ENCODE assay signal across 29 cellular contexts in the genomic region with DNA sequence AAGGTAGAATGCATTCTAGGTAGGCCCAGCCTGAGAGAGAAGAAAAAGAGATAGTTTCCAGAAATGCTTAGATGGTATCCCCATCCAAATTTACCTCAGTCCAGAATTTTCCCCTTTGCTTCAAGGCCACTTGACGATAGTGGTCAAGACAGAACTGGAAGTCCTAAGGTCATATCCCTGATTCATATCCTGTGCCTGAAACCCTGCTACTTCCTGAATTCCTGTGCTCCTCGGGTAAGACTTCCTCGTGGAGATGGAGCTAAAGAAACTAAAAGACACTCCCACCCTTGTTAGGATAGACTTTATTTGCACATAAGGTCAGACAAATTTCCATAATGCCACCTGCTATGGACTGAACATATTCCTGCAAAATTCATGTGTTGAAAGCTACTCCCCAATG.
DNase-seq lines count a peak whose midpoint lies in the region; ATAC-seq, FAIRE-seq and TF ChIP-seq lines count a peak whose summit lies in the region.
"Had no signal": no experiment of that assay in that cellular context is flagged by ENCODE, and none has a peak within 500 bp of the region (broad histone marks: within the 10 kb centered on the region; RNA-seq: fewer than 3 reads in every experiment).

No MANE protein-coding gene starts in this region.

- TF ChIP-seq POLR2A in right lobe of liver (IDR thresholded peaks at IDR 0.05) (no peak), HepG2 (IDR thresholded peaks at IDR 0.05; ENCODE audit: insufficient read depth in 1 of 2, low read depth in 2 of 2, low read length in 2 of 2) (no peak), endothelial cell of umbilical vein (IDR thresholded peaks at IDR 0.05; ENCODE audit: low read depth, low read length) (no peak), Peyer's patch (IDR thresholded peaks at IDR 0.05) (no peak)

- in situ Hi-C loops in HepG2 (cut with HindIII; ENCODE audit: extremely low pct_ligation_motif_present, low pct_unique_long_range_greater_than_20kb), result no loop called here

- DNase-seq in right lobe of liver (no peak), HepG2 (ENCODE audit: low spot score) (no peak), PC-3 (peak; percentile 7), endothelial cell of umbilical vein (ENCODE audit: low read depth, low spot score) (peak; percentile 20), Peyer's patch (no peak), NCI-H2107 treated with DMSO at 0.1 percent for 48 hours (lab: John Stamatoyannopoulos, UW; ENCODE audit: unreplicated experiment) (no peak), NK-92 (lab: John Stamatoyannopoulos, UW; ENCODE audit: unreplicated experiment) (no peak)
- no peak for DNase-seq in activated CD4-positive, alpha-beta T cell treated with anti-CD3 and anti-CD28 coated beads for 48 hours
- DNase-seq: ACHN; BE2C; GF-D8; KG1; NCI-H1048; NCI-H1417 treated with DMSO at 0.1 percent for 48 hours; NCI-H1694 treated with DMSO at 0.1 percent for 48 hours; NCI-H2081; NCI-H2171 treated with DMSO at 0.1 percent for 48 hours; NCI-H524; NCI-H774; NK-92 treated with Interleukin-12 subunit alpha and Interleukin-12 subunit beta, amount 100 ng/mL, for 24 hours; Right ventricle myocardium superior; RPMI8226 had no signal

- H3K9me1 ChIP-seq in endothelial cell of umbilical vein (replicated peaks; ENCODE audit: control insufficient read depth, extremely low read depth, insufficient read depth, low read length), result no peaks in the 10 kb centered on the region

- H3K36me3 ChIP-seq in right lobe of liver, result no peaks in the 10 kb centered on the region
- no peaks in the 10 kb centered on the region for H3K36me3 ChIP-seq in HepG2 (replicated peaks in 1 of 2; ENCODE audit: control insufficient read depth in 1 of 2, insufficient read depth in 2 of 2, low read length in 2 of 2)
- no peaks in the 10 kb centered on the region for H3K36me3 ChIP-seq in PC-3 (ENCODE audit: low read depth, low read length)
- no peaks in the 10 kb centered on the region for H3K36me3 ChIP-seq in endothelial cell of umbilical vein (ENCODE audit: control insufficient read depth in 2 of 2, extremely low read depth in 1 of 2, insufficient read depth in 2 of 2, low read length in 2 of 2)
- H3K36me3 ChIP-seq in Peyer's patch, result no peaks in the 10 kb centered on the region
- H3K36me3 ChIP-seq: BE2C, SJSA1 had no signal

- H3K4me1 ChIP-seq in right lobe of liver, result peaks cover 0 to 18% (median 8%) of the 10 kb centered on the region in 4 donors
- H3K4me1 ChIP-seq in HepG2 (ENCODE audit: insufficient read depth, low read length), result 0 out of 2 replicates have a peak, but pooled peaks cover 6% of the 10 kb centered on the region
- H3K4me1 ChIP-seq in PC-3 (ENCODE audit: insufficient read depth, low read length), result peaks cover 28% of the 10 kb centered on the region
- peaks cover 11% of the 10 kb centered on the region for H3K4me1 ChIP-seq in endothelial cell of umbilical vein (ENCODE audit: control insufficient read depth, extremely low read depth, insufficient read depth, low read length)
- H3K4me1 ChIP-seq in Peyer's patch, result peaks cover 0 to 9% (median 0%) of the 10 kb centered on the region in 4 donors
- H3K4me1 ChIP-seq: SJSA1 had no signal

- no peaks in the 10 kb centered on the region for H3K79me2 ChIP-seq in HepG2 (ENCODE audit: insufficient read depth, low read length)
- H3K79me2 ChIP-seq in PC-3 (ENCODE audit: low read length), result no peaks in the 10 kb centered on the region
- no peaks in the 10 kb centered on the region for H3K79me2 ChIP-seq in endothelial cell of umbilical vein (ENCODE audit: control insufficient read depth, insufficient read depth, low read length)

- no peaks in the 10 kb centered on the region for H3K27me3 ChIP-seq in right lobe of liver
- H3K27me3 ChIP-seq in HepG2 (ENCODE audit: control insufficient read depth in 1 of 2, insufficient read depth in 2 of 2, low read length in 2 of 2), result no peaks in the 10 kb centered on the region; a peak in 1 of 5 replicates
- no peaks in the 10 kb centered on the region for H3K27me3 ChIP-seq in PC-3 (ENCODE audit: low read length)
- no peaks in the 10 kb centered on the region for H3K27me3 ChIP-seq in endothelial cell of umbilical vein (ENCODE audit: control insufficient read depth in 2 of 2, insufficient read depth in 2 of 2, low read length in 2 of 2)
- H3K27me3 ChIP-seq in Peyer's patch, result no peaks in the 10 kb centered on the region
- H3K27me3 ChIP-seq: BE2C, SJSA1 had no signal

- no peak overlapping the region for H3K27ac ChIP-seq in right lobe of liver
- H3K27ac ChIP-seq in HepG2 (ENCODE audit: extremely low read length, insufficient read depth, low read length), result no peak overlapping the region
- H3K27ac ChIP-seq in PC-3 (ENCODE audit: low read length), result no peak overlapping the region
- no peak overlapping the region for H3K27ac ChIP-seq in endothelial cell of umbilical vein (ENCODE audit: insufficient read depth, low read depth, low read length)
- no peak overlapping the region for H3K27ac ChIP-seq in Peyer's patch
- H3K27ac ChIP-seq: 22Rv1, PC-9, SJSA1 had no signal

- H3K4me3 ChIP-seq in right lobe of liver (no peak overlapping the region), HepG2 (replicated peaks in 1 of 3; ENCODE audit: insufficient read depth in 1 of 3, low read depth in 2 of 3, low read length in 3 of 3) (no peak overlapping the region), PC-3 (ENCODE audit: low read length) (no peak overlapping the region), endothelial cell of umbilical vein (replicated peaks in 1 of 3; ENCODE audit: insufficient read depth in 1 of 3, low read depth in 1 of 3, low read length in 3 of 3) (no peak overlapping the region), Peyer's patch (no peak overlapping the region)
- H3K4me3 ChIP-seq: PC-9, SJSA1 had no signal

- TF ChIP-seq EP300 in HepG2 (IDR thresholded peaks at IDR 0.05; ENCODE audit: low read depth in 2 of 2, low read length in 2 of 2) (no peak), HepG2 (CRISPR knock-in tag; IDR thresholded peaks at IDR 0.05; ENCODE audit: borderline replicate concordance) (no peak)

- no peak for TF ChIP-seq RAD21 in HepG2 (CRISPR knock-in tag; IDR thresholded peaks at IDR 0.05)

- BruUV-seq in HepG2 (replicated peaks; lab: Mats Ljungman, UMichigan) (no TSS peak), PC-3 (replicated peaks; lab: Mats Ljungman, UMichigan) (no TSS peak), endothelial cell of umbilical vein (replicated peaks; lab: Mats Ljungman, UMichigan) (no TSS peak)

- no peak overlapping the region for H3K4me2 ChIP-seq in HepG2 (ENCODE audit: low read depth, low read length)
- no peak overlapping the region for H3K4me2 ChIP-seq in PC-3 (ENCODE audit: low read length)
- peak overlapping the region; percentile 39 for H3K4me2 ChIP-seq in endothelial cell of umbilical vein (ENCODE audit: insufficient read depth, low read length)
- H3K4me2 ChIP-seq: PC-9 had no signal

- H4K20me1 ChIP-seq in HepG2 (ENCODE audit: insufficient read depth, low read length) (no peaks in the 10 kb centered on the region), PC-3 (ENCODE audit: low read length) (no peaks in the 10 kb centered on the region), endothelial cell of umbilical vein (replicated peaks; ENCODE audit: control insufficient read depth, extremely low read depth, insufficient read depth, low read length) (no peaks in the 10 kb centered on the region)

- H3K9me3 ChIP-seq in right lobe of liver (no peaks in the 10 kb centered on the region), HepG2 (ENCODE audit: low read length) (no peaks in the 10 kb centered on the region), PC-3 (ENCODE audit: low read length) (no peaks in the 10 kb centered on the region), endothelial cell of umbilical vein (replicated peaks; ENCODE audit: control insufficient read depth, insufficient read depth, low read length) (no peaks in the 10 kb centered on the region), Peyer's patch (no peaks in the 10 kb centered on the region)
- H3K9me3 ChIP-seq: BE2C, SJSA1 had no signal

- POLR2A ChIA-PET in HepG2 (lab: Yijun Ruan, JAX), result no interaction called here
- POLR2A ChIA-PET in PC-3 (lab: Charles Lee; ENCODE audit: unreplicated experiment), result no interaction called here
- POLR2A ChIA-PET in endothelial cell of umbilical vein (lab: Charles Lee), result no interaction called here

- 57% methylated on average over 3 of the region's 3 CpGs for WGBS in right lobe of liver (ENCODE audit: insufficient coverage, low coverage, low lambda C conversion rate, missing lambda C conversion rate)
- 17% methylated on average over 3 of the region's 3 CpGs for WGBS in HepG2 (ENCODE audit: low lambda C conversion rate)

- no peak for FAIRE-seq in HepG2 (lab: Jason Lieb, UNC)
- peak; percentile 82 for FAIRE-seq in endothelial cell of umbilical vein (lab: Jason Lieb, UNC)
- FAIRE-seq: D721Med, GM12891, GM19239, HTR-8/SVneo had no signal

- intact Hi-C loops in right lobe of liver (cut with DNase I), result no loop called here
- intact Hi-C loops in HepG2 (cut with micrococcal nuclease; ENCODE audit: unreplicated experiment), result no loop called here
- intact Hi-C loops in PC-3 (cut with micrococcal nuclease), result no loop called here
- intact Hi-C loops in endothelial cell of umbilical vein (cut with micrococcal nuclease), result no loop called here

- peak in 3 of 4 donors; percentile 14 to 57 (median 28) for ATAC-seq in right lobe of liver
- no peak for ATAC-seq in HepG2
- ATAC-seq in PC-3, result no peak

- no peaks in the 10 kb centered on the region for H3K9me2 ChIP-seq in PC-3 (replicated peaks; ENCODE audit: low read length)

- dilution Hi-C loops in endothelial cell of umbilical vein (cut with MboI; ENCODE audit: extremely low pct_ligation_motif_present, low sequenced_read_pairs), result no loop called here

- H3K9ac ChIP-seq in HepG2 (ENCODE audit: insufficient read depth, low read depth, low read length) (no peak overlapping the region), PC-3 (ENCODE audit: low read length) (no peak overlapping the region), endothelial cell of umbilical vein (replicated peaks; ENCODE audit: extremely low read depth, insufficient read depth, low read length) (no peak overlapping the region)

- H2AFZ ChIP-seq in HepG2 (ENCODE audit: low read length) (no peak overlapping the region), PC-3 (ENCODE audit: low read length) (no peak overlapping the region), endothelial cell of umbilical vein (ENCODE audit: low read depth, low read length) (peak overlapping the region; percentile 24)
- H2AFZ ChIP-seq: PC-9 had no signal

- CTCF ChIA-PET in HepG2 (lab: Yijun Ruan, JAX; ENCODE audit: low intra/inter-chr PET ratio, low total read pairs), result no interaction called here
- CTCF ChIA-PET in PC-3 (lab: Charles Lee), result no interaction called here
- CTCF ChIA-PET in endothelial cell of umbilical vein (lab: Charles Lee), result interaction anchor here (0.7 to 1.1 kb wide), 2 partner anchors 9 to 21 kb away, joined by 3 to 4 read pairs; no protein-coding TSS in a partner anchor

- no peaks in the 10 kb centered on the region for H3F3A ChIP-seq in PC-3 (ENCODE audit: low read length, unreplicated experiment)

- TF ChIP-seq CTCF in right lobe of liver (IDR thresholded peaks at IDR 0.05), result no peak
- no peak for TF ChIP-seq CTCF in HepG2 (CRISPR knock-in tag; IDR thresholded peaks at IDR 0.05)
- TF ChIP-seq CTCF in PC-3 (conservative IDR thresholded peaks at IDR 0.05; ENCODE audit: low read depth, low read length), result no peak
- TF ChIP-seq CTCF in endothelial cell of umbilical vein (IDR thresholded peaks at IDR 0.05; ENCODE audit: extremely low read depth in 1 of 2, insufficient read depth in 1 of 2, low read depth in 1 of 2, low read length in 2 of 2), result no peak
- no peak for TF ChIP-seq CTCF in Peyer's patch (IDR thresholded peaks at IDR 0.05)

Comparison
In these comparisons a context has a peak if more than half of its experiments do, and no peak if none do; other contexts are left out.
1. ATAC-seq: peak in right lobe of liver (3 of 4); none in HepG2 (single experiment) and PC-3 (single experiment).
2. DNase-seq: peak in PC-3 (single experiment) and endothelial cell of umbilical vein (single experiment); none in right lobe of liver (0 of 3), HepG2 (single experiment), Peyer's patch (0 of 3), NCI-H2107 treated with DMSO at 0.1 percent for 48 hours (single experiment), activated CD4-positive, alpha-beta T cell treated with anti-CD3 and anti-CD28 coated beads for 48 hours (single experiment) and NK-92 (single experiment).